In the genomic region with DNA sequence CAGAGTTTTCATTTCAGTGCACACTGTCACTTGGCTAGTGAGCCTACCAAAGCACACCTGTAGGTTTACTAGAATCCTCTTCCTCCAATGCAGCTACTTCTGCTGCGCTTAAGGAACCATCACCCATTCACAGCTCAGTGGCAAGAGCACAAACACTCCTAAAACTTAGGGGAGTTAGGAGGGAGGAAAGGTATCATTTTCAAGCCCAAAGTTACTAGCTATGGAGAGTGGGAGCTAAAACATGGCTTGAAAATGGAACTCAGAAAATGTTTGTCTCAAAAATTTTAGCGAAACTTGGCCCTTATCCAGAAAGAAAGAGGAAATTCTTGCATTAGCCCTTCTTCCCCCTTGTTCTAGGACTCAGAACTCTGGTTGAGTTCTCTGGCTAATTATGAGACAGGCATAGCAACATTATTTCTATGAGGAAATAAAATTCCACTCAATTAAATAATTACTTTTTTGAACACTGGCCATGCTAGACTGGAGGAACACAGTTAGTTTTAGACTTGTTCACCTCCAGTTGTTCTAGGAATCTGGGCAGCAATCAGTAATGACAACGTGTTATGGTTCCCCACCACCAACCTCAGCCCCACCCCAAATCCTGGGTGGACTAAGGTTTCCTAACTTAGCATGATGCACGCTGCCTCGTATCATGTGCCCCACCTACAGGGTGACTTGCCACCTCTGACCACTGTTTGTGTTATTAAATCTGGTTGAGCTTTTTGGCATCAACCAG, we compare ENCODE assay signal across 8 cellular contexts. TPM values are rescaled to one million over a fixed set of nuclear protein-coding genes. Genes with fewer than 3 reads are reported as not detected.
DNase-seq lines count a peak whose midpoint lies in the region; ATAC-seq and TF ChIP-seq lines count a peak whose summit lies in the region.

No MANE protein-coding gene starts in this region.

- H3K36me3 Mint-ChIP-seq in activated T-cell treated with anti-CD3 and anti-CD28 coated beads, Interleukin-2, amount 50 U/mL, for 72 hours (ENCODE audit: insufficient read depth in 2 of 2), result peaks cover 9 to 17% of the 10 kb centered on the region in 2 donors

- H3K36me3 ChIP-seq in lower lobe of right lung, result no peaks in the 10 kb centered on the region
- H3K36me3 ChIP-seq in MG63, result peaks cover 4% of the 10 kb centered on the region

- no peaks in the 10 kb centered on the region for H3K9me3 ChIP-seq in lower lobe of right lung
- H3K9me3 ChIP-seq in MG63, result no peaks in the 10 kb centered on the region

- no peaks in the 10 kb centered on the region for H3K9me3 Mint-ChIP-seq in activated T-cell treated with anti-CD3 and anti-CD28 coated beads, Interleukin-2, amount 50 U/mL, for 72 hours

- DNase-seq in ACHN (peak; percentile 41), lower lobe of right lung (peak; percentile 56), NCI-H2227 (lab: John Stamatoyannopoulos, UW; ENCODE audit: unreplicated experiment) (no peak), MG63 (no peak), anterior cingulate cortex (lab: John Stamatoyannopoulos, UW) (no peak), left colon (no peak)
- peak in 1 of 2 donors; percentile 44 for DNase-seq in activated T-cell treated with anti-CD3 and anti-CD28 coated beads, Interleukin-2, amount 50 U/mL, for 72 hours

- H3K27ac Mint-ChIP-seq in activated T-cell treated with anti-CD3 and anti-CD28 coated beads, Interleukin-2, amount 50 U/mL, for 72 hours, result peak overlapping the region; percentile 89

- H3K4me3 Mint-ChIP-seq in activated T-cell treated with anti-CD3 and anti-CD28 coated beads, Interleukin-2, amount 50 U/mL, for 72 hours, result peak overlapping the region; percentile 76 to 90

- in situ Hi-C loops in ACHN (cut with HindIII; ENCODE audit: low pct_ligation_motif_present, low pct_unique_long_range_greater_than_20kb, low sequenced_read_pairs), result no loop called here

- H3K27me3 ChIP-seq in lower lobe of right lung (ENCODE audit: low read depth) (no peaks in the 10 kb centered on the region), MG63 (no peaks in the 10 kb centered on the region)

- intact Hi-C loops in lower lobe of right lung (cut with DNase I), result no loop called here
- intact Hi-C loops in left colon (cut with DNase I, micrococcal nuclease), result loop anchor here in 1 of 2 donors (5.0 kb wide), 1 partner anchor 33 kb away; no protein-coding TSS in a partner anchor

- peaks cover 92% of the 10 kb centered on the region for H3K4me1 ChIP-seq in lower lobe of right lung

- peak overlapping the region; percentile 75 for H3K27ac ChIP-seq in lower lobe of right lung

- H3K4me3 ChIP-seq in lower lobe of right lung, result peak overlapping the region; percentile 17
- H3K4me3 ChIP-seq in MG63, result no peak overlapping the region

- peaks cover 85% of the 10 kb centered on the region for H3K4me1 Mint-ChIP-seq in activated T-cell treated with anti-CD3 and anti-CD28 coated beads, Interleukin-2, amount 50 U/mL, for 72 hours (ENCODE audit: low read depth)

- no peaks in the 10 kb centered on the region for H3K27me3 Mint-ChIP-seq in activated T-cell treated with anti-CD3 and anti-CD28 coated beads, Interleukin-2, amount 50 U/mL, for 72 hours (ENCODE audit: low read depth)

- no peak for TF ChIP-seq CTCF in lower lobe of right lung (IDR thresholded peaks at IDR 0.05)

- ATAC-seq in GM21786 (IDR thresholded peaks at IDR 0.05; ENCODE audit: unreplicated experiment) (peak; percentile 31), lower lobe of right lung (peak; percentile 33 to 56), left colon (no peak)
- ATAC-seq in activated T-cell treated with anti-CD3 and anti-CD28 coated beads, Interleukin-2, amount 50 U/mL, for 72 hours (replicated peaks in 1 of 2), result peak; percentile 20 to 28

RNA-seq across cellular contexts. Expression of a gene that starts 32.9 kb away (rescaled TPM):
- 100 to 1,000 TPM; 101 to 106 TPM for total RNA-seq in activated T-cell treated with anti-CD3 and anti-CD28 coated beads, Interleukin-2, amount 50 U/mL, for 72 hours
- total RNA-seq in lower lobe of right lung, result 51.1 TPM
- 14.2 and 29.3 TPM in 2 replicates for total RNA-seq in MG63 (2014; rRNA removed; shearing (Covaris generic); ENCODE audit: low replicate concordance)
- total RNA-seq in left colon, result 10 to 100 TPM; 40.5 to 58.5 TPM

Comparison
In these comparisons a context has a peak if more than half of its experiments do, and no peak if none do; other contexts are left out.
1. DNase-seq: peak in ACHN (single experiment) and lower lobe of right lung (single experiment); none in NCI-H2227 (single experiment), MG63 (single experiment), anterior cingulate cortex (0 of 58) and left colon (0 of 2).